Comparison of ENCODE assay signal across 2 cellular contexts in genomic region chr14:99516156-99517045, GRCh38.
TF ChIP-seq lines count a peak whose summit lies in the region.

No MANE protein-coding gene starts in this region.

TF ChIP-seq in GM12891, 5 proteins besides CTCF, POLR2A, EP300 and RAD21:
- TF ChIP-seq POU2F2 (IDR thresholded peaks at IDR 0.05; ENCODE audit: low read depth, low read length) = no peak
- no peak for TF ChIP-seq TAF1 (IDR thresholded peaks at IDR 0.05; ENCODE audit: low read depth, low read length)
- no peak for TF ChIP-seq SPI1 (IDR thresholded peaks at IDR 0.05; ENCODE audit: low read depth, low read length)
- TF ChIP-seq PAX5 (IDR thresholded peaks at IDR 0.05; ENCODE audit: insufficient read depth, low read length, severe bottlenecking) = no peak
- no peak for TF ChIP-seq POLR2AphosphoS5 (IDR thresholded peaks at IDR 0.05; ENCODE audit: low read depth, low read length)

TF ChIP-seq in H1, 55 proteins besides CTCF, POLR2A, EP300 and RAD21:
- TF ChIP-seq CEBPB (IDR thresholded peaks at IDR 0.05; ENCODE audit: low read depth, low read length) (no peak), NANOG (IDR thresholded peaks at IDR 0.05; ENCODE audit: insufficient read depth, low read depth, low read length, poor library complexity, severe bottlenecking) (no peak), ASH2L (IDR thresholded peaks at IDR 0.05; ENCODE audit: low read length) (no peak), SIX5 (IDR thresholded peaks at IDR 0.05; ENCODE audit: low read depth, low read length) (no peak), CHD1 (IDR thresholded peaks at IDR 0.05; ENCODE audit: low read depth, low read length) (no peak), ZNF274 (IDR thresholded peaks at IDR 0.05; ENCODE audit: borderline replicate concordance, extremely low read depth, low read length) (no peak), BRCA1 (IDR thresholded peaks at IDR 0.05; ENCODE audit: low read depth, low read length) (no peak), HDAC6 (IDR thresholded peaks at IDR 0.05; ENCODE audit: low read depth, low read length) (no peak), CREB1 (IDR thresholded peaks at IDR 0.05) (no peak), SP2 (IDR thresholded peaks at IDR 0.05; ENCODE audit: low read length) (no peak), RXRA (IDR thresholded peaks at IDR 0.05; ENCODE audit: insufficient read depth, low read depth, low read length) (no peak), NRF1 (IDR thresholded peaks at IDR 0.05; ENCODE audit: low read depth, low read length) (no peak), RNF2 (IDR thresholded peaks at IDR 0.05; ENCODE audit: borderline replicate concordance, low read depth, low read length, missing control alignments, poor library complexity, severe bottlenecking) (no peak), RFX5 (IDR thresholded peaks at IDR 0.05; ENCODE audit: borderline replicate concordance, low read depth, low read length) (no peak)
TF ChIP-seq in H1: peak in this region for 0.
